Comparison of ENCODE assay signal across 10 cellular contexts in genomic region chr22:50577987-50578775, GRCh38. TPM values are rescaled to one million over a fixed set of nuclear protein-coding genes. Genes with fewer than 3 reads are reported as not detected.
A peak's percentile ranks its signal among the peaks of the same experiment; 100 is the strongest.
DNase-seq lines count a peak whose midpoint lies in the region; ATAC-seq, FAIRE-seq and TF ChIP-seq lines count a peak whose summit lies in the region.
"Had no signal": no experiment of that assay in that cellular context is flagged by ENCODE, and none has a peak within 500 bp of the region (broad histone marks: within the 10 kb centered on the region; RNA-seq: fewer than 3 reads in every experiment).

CPT1B (minus strand) TSS chr22:50578427; CDS start chr22:50577915, 512 bp downstream.

- no peaks in the 10 kb centered on the region for H3K27me3 ChIP-seq in adrenal gland
- H3K27me3 ChIP-seq in layer of hippocampus (ENCODE audit: control insufficient read depth, insufficient read depth, low read length): no peaks in the 10 kb centered on the region
- H3K27me3 ChIP-seq in effector memory CD4-positive, alpha-beta T cell (replicated peaks; ENCODE audit: control insufficient read depth, insufficient read depth, low read length, poor library complexity, severe bottlenecking): no peaks in the 10 kb centered on the region

- ATAC-seq in stimulated activated effector memory CD8-positive, alpha-beta T cell treated with anti-CD3 and anti-CD28 coated beads, Interleukin-12 subunit alpha, Interleukin-12 subunit beta, amount 100 ng/mL, for 72 hours: no peak

- TF ChIP-seq CTCF in HEK293 (tag by site-specific recombination; IDR thresholded peaks at IDR 0.05) (no peak), adrenal gland (IDR thresholded peaks at IDR 0.05) (peak in 1 of 6 experiments; percentile 8)

- POLR2A ChIA-PET in HEK293 (lab: Yijun Ruan, JAX): interaction anchor here (0.9 to 1.6 kb wide), 4 partner anchors 9 to 53 kb away, joined by 3 to 9 read pairs (median 4); partner anchors contain the start of genes SCO2 and SYCE3

- H3K36me3 ChIP-seq in HEK293 (ENCODE audit: control insufficient read depth in 2 of 2, insufficient read depth in 1 of 2, low read length in 2 of 2): peaks cover 39 to 77% of the 10 kb centered on the region in 2 experiments
- H3K36me3 ChIP-seq in adrenal gland (replicated peaks in 1 of 2): no peaks in the 10 kb centered on the region
- H3K36me3 ChIP-seq in effector memory CD4-positive, alpha-beta T cell (ENCODE audit: control insufficient read depth, insufficient read depth, low read length): peaks cover 13% of the 10 kb centered on the region

- DNase-seq in adrenal gland (peak in 4 of 7 donors; percentile 19 to 53 (median 46)), KG1 (lab: John Stamatoyannopoulos, UW) (no peak), HTR-8/SVneo (ENCODE audit: insufficient read length, low spot score) (no peak)
- no peak for DNase-seq in stimulated activated effector memory CD8-positive, alpha-beta T cell treated with anti-CD3 and anti-CD28 coated beads, Interleukin-12 subunit alpha, Interleukin-12 subunit beta, amount 100 ng/mL, for 72 hours (ENCODE audit: low spot score in 2 of 2)
- DNase-seq in effector memory CD4-positive, alpha-beta T cell: no peak
- DNase-seq in activated effector memory CD4-positive, alpha-beta T cell treated with anti-CD3 and anti-CD28 coated beads, Interleukin-2, amount 50 U/mL, for 16 hours: no peak
- DNase-seq: activated CD8-positive, alpha-beta memory T cell treated with anti-CD3 and anti-CD28 coated beads, Interleukin-2, amount 50 U/mL, for 4 hours; hippocampal formation had no signal

- H3K9me3 ChIP-seq in HEK293 (ENCODE audit: control insufficient read depth, insufficient read depth, low read depth, low read length) (no peaks in the 10 kb centered on the region), adrenal gland (replicated peaks in 1 of 3) (no peaks in the 10 kb centered on the region)
- no peaks in the 10 kb centered on the region for H3K9me3 ChIP-seq in effector memory CD4-positive, alpha-beta T cell (ENCODE audit: control insufficient read depth, low read length)

- H3K36me3 Mint-ChIP-seq in stimulated activated effector memory CD8-positive, alpha-beta T cell treated with anti-CD3 and anti-CD28 coated beads, Interleukin-12 subunit alpha, Interleukin-12 subunit beta, amount 100 ng/mL, for 72 hours: peaks cover 30% of the 10 kb centered on the region

- peak within 1 kb of the TSS; percentile 80 for H3K27ac Mint-ChIP-seq in stimulated activated effector memory CD8-positive, alpha-beta T cell treated with anti-CD3 and anti-CD28 coated beads, Interleukin-12 subunit alpha, Interleukin-12 subunit beta, amount 100 ng/mL, for 72 hours

- H3K4me3 ChIP-seq in HEK293 (ENCODE audit: low read depth, low read length) (no peak within 1 kb of the TSS), adrenal gland (peak within 1 kb of the TSS in 1 of 4 donors; percentile 53)
- no peak within 1 kb of the TSS for H3K4me3 ChIP-seq in effector memory CD4-positive, alpha-beta T cell (ENCODE audit: insufficient read depth, low read depth, low read length, poor library complexity, severe bottlenecking)

- peak in 1 of 2 donors; percentile 13 for TF ChIP-seq POLR2A in adrenal gland (IDR thresholded peaks at IDR 0.05)

- no peaks in the 10 kb centered on the region for H3K9me3 Mint-ChIP-seq in stimulated activated effector memory CD8-positive, alpha-beta T cell treated with anti-CD3 and anti-CD28 coated beads, Interleukin-12 subunit alpha, Interleukin-12 subunit beta, amount 100 ng/mL, for 72 hours

- H3K4me1 ChIP-seq in HEK293 (ENCODE audit: control insufficient read depth, insufficient read depth, low read length) (peaks cover 3% of the 10 kb centered on the region; the same call in 1 of the 2 replicates), adrenal gland (replicated peaks in 1 of 2) (peaks cover 20 to 27% of the 10 kb centered on the region in 2 donors)
- peaks cover 18% of the 10 kb centered on the region for H3K4me1 ChIP-seq in effector memory CD4-positive, alpha-beta T cell (ENCODE audit: control insufficient read depth, insufficient read depth, low read length, poor library complexity, severe bottlenecking)

- WGBS in adrenal gland, 4 donors: 7 to 23% (median 18%) methylated on average over 6 to 63 of the region's 63 CpGs

- CTCF ChIA-PET in HEK293 (lab: Yijun Ruan, JAX): interaction anchor here (0.6 to 2.3 kb wide), 4 partner anchors 9 to 113 kb away, joined by 3 to 12 read pairs (median 4); partner anchors contain the start of gene SYCE3

- no peak for FAIRE-seq in HTR-8/SVneo (lab: Jason Lieb, UNC)

- H3K4me3 Mint-ChIP-seq in stimulated activated effector memory CD8-positive, alpha-beta T cell treated with anti-CD3 and anti-CD28 coated beads, Interleukin-12 subunit alpha, Interleukin-12 subunit beta, amount 100 ng/mL, for 72 hours: no peak within 1 kb of the TSS

- H3K4me1 Mint-ChIP-seq in stimulated activated effector memory CD8-positive, alpha-beta T cell treated with anti-CD3 and anti-CD28 coated beads, Interleukin-12 subunit alpha, Interleukin-12 subunit beta, amount 100 ng/mL, for 72 hours: peaks cover 30% of the 10 kb centered on the region

- intact Hi-C loops in adrenal gland (cut with DNase I): no loop called here

- H3K27ac ChIP-seq in HEK293 (ENCODE audit: extremely low read depth, low read depth, low read length) (no peak within 1 kb of the TSS), adrenal gland (peak within 1 kb of the TSS in 3 of 5 donors; percentile 8 to 65 (median 59)), layer of hippocampus (ENCODE audit: low read depth, low read length) (peak within 1 kb of the TSS; percentile 63)
- no peak within 1 kb of the TSS for H3K27ac ChIP-seq in effector memory CD4-positive, alpha-beta T cell (ENCODE audit: insufficient read depth, low read length, poor library complexity, severe bottlenecking)

TF ChIP-seq in HEK293, 187 proteins besides CTCF, POLR2A, EP300 and RAD21:
- TF ChIP-seq ZFHX2 (tag by site-specific recombination; conservative IDR thresholded peaks at IDR 0.05) (peak; percentile 22; the same call in 1 of the 2 replicates), EGR2 (tag by site-specific recombination; IDR thresholded peaks at IDR 0.05; ENCODE audit: low read depth) (peak; percentile 48), RBAK (tag by site-specific recombination; IDR thresholded peaks at IDR 0.05) (no peak)

RNA-seq across cellular contexts. Expression of gene CPT1B, which starts in this region (rescaled TPM):
- 10 to 100 TPM in 6 of 8 donors, 1 to 10 TPM in 2; 6.2 to 22.9 (median 16.5) TPM for total RNA-seq in adrenal gland
- polyA plus RNA-seq in adrenal gland: 10 to 100 TPM in 2 of 3 donors, 1 to 10 TPM in 1; 7.7 to 76.1 (median 28.7) TPM

Comparison
In these comparisons a context has a peak if more than half of its experiments do, and no peak if none do; other contexts are left out.
1. H3K27ac ChIP-seq: peak in adrenal gland (3 of 5) and layer of hippocampus (single experiment); none in HEK293 (single experiment) and effector memory CD4-positive, alpha-beta T cell (single experiment).
2. DNase-seq: peak in adrenal gland (4 of 7); none in stimulated activated effector memory CD8-positive, alpha-beta T cell treated with anti-CD3 and anti-CD28 coated beads, Interleukin-12 subunit alpha, Interleukin-12 subunit beta, amount 100 ng/mL, for 72 hours (0 of 2), effector memory CD4-positive, alpha-beta T cell (0 of 3), KG1 (single experiment), HTR-8/SVneo (single experiment) and activated effector memory CD4-positive, alpha-beta T cell treated with anti-CD3 and anti-CD28 coated beads, Interleukin-2, amount 50 U/mL, for 16 hours (single experiment).